1 cellular context compared by ENCODE assay signal in genomic region chr17:74960739-74961342, GRCh38.
A peak's percentile ranks its signal among the peaks of the same experiment; 100 is the strongest.
TF ChIP-seq lines count a peak whose summit lies in the region.

No MANE protein-coding gene starts in this region.

TF ChIP-seq in HEK293, 187 proteins besides CTCF, POLR2A, EP300 and RAD21 (continued from another document):
- TF ChIP-seq ZBTB10 (tag by site-specific recombination; IDR thresholded peaks at IDR 0.05) = 0 out of 2 replicates have a peak, but pooled peaks have one; percentile 24
- no peak for TF ChIP-seq ZNF843 (tag by site-specific recombination; IDR thresholded peaks at IDR 0.05)
- no peak for TF ChIP-seq GLI4 (tag by site-specific recombination; IDR thresholded peaks at IDR 0.05)
- peak; percentile 67 for TF ChIP-seq ZNF600 (tag by site-specific recombination; IDR thresholded peaks at IDR 0.05)
- TF ChIP-seq ZNF501 (tag by site-specific recombination; IDR thresholded peaks at IDR 0.05) = no peak
- no peak for TF ChIP-seq PRDM4 (tag by site-specific recombination; IDR thresholded peaks at IDR 0.05)
- TF ChIP-seq ZNF513 (tag by site-specific recombination; IDR thresholded peaks at IDR 0.05) = no peak
- peak; percentile 28; the same call in 1 of the 2 replicates for TF ChIP-seq GLIS2 (tag by site-specific recombination; IDR thresholded peaks at IDR 0.05)
- no peak for TF ChIP-seq ZNF473 (tag by site-specific recombination; IDR thresholded peaks at IDR 0.05)
- 0 out of 2 replicates have a peak, but pooled peaks have one; percentile 13 for TF ChIP-seq KLF9 (tag by site-specific recombination; IDR thresholded peaks at IDR 0.05; ENCODE audit: low read depth)
- peak; percentile 35 for TF ChIP-seq ZIC2 (tag by site-specific recombination; IDR thresholded peaks at IDR 0.05)
- TF ChIP-seq ZNF221 (tag by site-specific recombination; IDR thresholded peaks at IDR 0.05; ENCODE audit: borderline replicate concordance) = no peak
- no peak for TF ChIP-seq TRIM28 (IDR thresholded peaks at IDR 0.05; ENCODE audit: borderline replicate concordance, low read length)
- no peak for TF ChIP-seq ELK4 (IDR thresholded peaks at IDR 0.05; ENCODE audit: borderline replicate concordance, low read depth, low read length)
- TF ChIP-seq ZNF157 (tag by site-specific recombination; IDR thresholded peaks at IDR 0.05) = no peak
- no peak for TF ChIP-seq ZNF488 (tag by site-specific recombination; IDR thresholded peaks at IDR 0.05)
- no peak for TF ChIP-seq REPIN1 (tag by site-specific recombination; IDR thresholded peaks at IDR 0.05; ENCODE audit: low read depth)
- TF ChIP-seq ZNF639 (tag by site-specific recombination; IDR thresholded peaks at IDR 0.05) = no peak
- TF ChIP-seq PRDM1 (tag by site-specific recombination; IDR thresholded peaks at IDR 0.05) = no peak
- TF ChIP-seq GLI2 (tag by site-specific recombination; IDR thresholded peaks at IDR 0.05; ENCODE audit: borderline replicate concordance, low read depth) = no peak
- TF ChIP-seq ZNF670 (tag by site-specific recombination; IDR thresholded peaks at IDR 0.05; ENCODE audit: low read depth) = no peak
TF ChIP-seq in HEK293: peak in this region for 17.
